ENCODE assay signal across 16 cellular contexts in genomic region chr19:48959341-48960239, GRCh38. TPM values are rescaled to one million over a fixed set of nuclear protein-coding genes. Genes with fewer than 3 reads are reported as not detected.
DNase-seq lines count a peak whose midpoint lies in the region; TF ChIP-seq lines count a peak whose summit lies in the region.
"Had no signal": no experiment of that assay in that cellular context is flagged by ENCODE, and none has a peak within 500 bp of the region (broad histone marks: within the 10 kb centered on the region; RNA-seq: fewer than 3 reads in every experiment).

No MANE protein-coding gene starts in this region.

- H3K36me3 ChIP-seq in transverse colon: no peaks in the 10 kb centered on the region
- H3K36me3 ChIP-seq: adrenal gland, thyroid gland had no signal

- intact Hi-C loops in transverse colon (cut with DNase I; ENCODE audit: low total_unique reads): loop anchor here (10.0 kb wide), 2 partner anchors 55 to 85 kb away; partner anchors contain the start of genes NUCB1 and PPP1R15A

- peaks cover 84% of the 10 kb centered on the region for H3K4me1 Mint-ChIP-seq in activated naive CD4-positive, alpha-beta T cell treated with anti-CD3 and anti-CD28 coated beads, Interleukin-2, amount 10 ng/mL, durations not matched to agents 7 days and 5 days

- H3K9me3 Mint-ChIP-seq in activated naive CD4-positive, alpha-beta T cell treated with anti-CD3 and anti-CD28 coated beads, Interleukin-2, amount 10 ng/mL, durations not matched to agents 7 days and 5 days: no peaks in the 10 kb centered on the region
- H3K9me3 Mint-ChIP-seq: H9 had no signal

- H3K36me3 Mint-ChIP-seq in activated naive CD4-positive, alpha-beta T cell treated with anti-CD3 and anti-CD28 coated beads, Interleukin-2, amount 10 ng/mL, durations not matched to agents 7 days and 5 days: peaks cover 51% of the 10 kb centered on the region

- no peaks in the 10 kb centered on the region for H3K9me3 ChIP-seq in transverse colon
- H3K9me3 ChIP-seq: adrenal gland, heart left ventricle, thyroid gland had no signal

- H3K27ac ChIP-seq in transverse colon: peak overlapping the region; percentile 94 to 97 (median 96)
- H3K27ac ChIP-seq: adrenal gland, VCaP had no signal

- WGBS in transverse colon (ENCODE audit: low coverage in 1 of 2), 2 donors: 66 to 79% methylated on average over 7 to 16 of the region's 16 CpGs

- in situ Hi-C loops in transverse colon (cut with MboI; ENCODE audit: low pct_ligation_motif_present in 1 of 4, low pct_unique_long_range_greater_than_20kb in 1 of 4, low sequenced_read_pairs in 3 of 4): loop anchor here in 2 of 4 donors (10.0 to 25.0 kb wide), 2 partner anchors 85 to 97 kb away; partner anchors contain the start of genes PPP1R15A (in 2 of the 2) and PLEKHA4 (in 1 of the 2)
- in situ Hi-C loops in KBM-7 (cut with MboI; ENCODE audit: low pct_unique_long_range_greater_than_20kb, low sequenced_read_pairs): no loop called here

- TF ChIP-seq EP300 in transverse colon (IDR thresholded peaks at IDR 0.05; ENCODE audit: low read depth): no peak

- TF ChIP-seq POLR2A in transverse colon (IDR thresholded peaks at IDR 0.05): no peak

- no peaks in the 10 kb centered on the region for H3K27me3 Mint-ChIP-seq in activated naive CD4-positive, alpha-beta T cell treated with anti-CD3 and anti-CD28 coated beads, Interleukin-2, amount 10 ng/mL, durations not matched to agents 7 days and 5 days

- H3K4me3 ChIP-seq in transverse colon: no peak overlapping the region
- H3K4me3 ChIP-seq: adrenal gland, heart left ventricle, thyroid gland had no signal

- CTCF ChIA-PET in activated naive CD4-positive, alpha-beta T cell treated with anti-CD3 and anti-CD28 coated beads, Interleukin-2, amount 10 ng/mL, durations not matched to agents 7 days and 5 days (lab: Charles Lee): no interaction called here

- peaks cover 27 to 64% (median 55%) of the 10 kb centered on the region in 4 donors for H3K4me1 ChIP-seq in transverse colon

- no peak for TF ChIP-seq CTCF in transverse colon (IDR thresholded peaks at IDR 0.05)

- peak; percentile 58 for DNase-seq in activated naive CD4-positive, alpha-beta T cell treated with anti-CD3 and anti-CD28 coated beads, Interleukin-2, amount 10 ng/mL, durations not matched to agents 7 days and 5 days
- DNase-seq in activated naive CD4-positive, alpha-beta T cell (lab: John Stamatoyannopoulos, UW): no peak
- DNase-seq in UCSD-AML1 (lab: John Stamatoyannopoulos, UW; ENCODE audit: unreplicated experiment): peak; percentile 15
- DNase-seq in transverse colon: no peak
- DNase-seq in KBM-7: no peak
- no peak for DNase-seq in NCI-H69 (lab: John Stamatoyannopoulos, UW)
- DNase-seq: adrenal gland, H9, heart left ventricle, NCI-H2081 treated with DMSO at 0.1 percent for 48 hours, NCI-H82, posterior cingulate gyrus, SHP77 treated with DMSO at 0.1 percent for 48 hours, thyroid gland had no signal

- peak overlapping the region; percentile 78 for H3K27ac Mint-ChIP-seq in activated naive CD4-positive, alpha-beta T cell treated with anti-CD3 and anti-CD28 coated beads, Interleukin-2, amount 10 ng/mL, durations not matched to agents 7 days and 5 days

- no peak overlapping the region for H3K4me3 Mint-ChIP-seq in activated naive CD4-positive, alpha-beta T cell treated with anti-CD3 and anti-CD28 coated beads, Interleukin-2, amount 10 ng/mL, durations not matched to agents 7 days and 5 days
- H3K4me3 Mint-ChIP-seq: H9 had no signal

- H3K27me3 ChIP-seq in transverse colon: no peaks in the 10 kb centered on the region
- H3K27me3 ChIP-seq: adrenal gland, heart left ventricle, thyroid gland had no signal

RNA-seq across cellular contexts. Expression of gene BAX, which starts 4.9 kb away (rescaled TPM):
- 100 to 1,000 TPM in 2 of 4 donors, 10 to 100 TPM in 2; 74.5 to 152 (median 112) TPM for total RNA-seq in transverse colon

RNA-seq across cellular contexts. Expression of gene FTL, which starts 5.5 kb away (rescaled TPM):
- 1,000 to 10,000 TPM; 3,057 to 3,935 (median 3,837) TPM for total RNA-seq in transverse colon

RNA-seq across cellular contexts. Expression of gene DHDH, which starts 26.1 kb away (rescaled TPM):
- total RNA-seq in transverse colon: 1 to 10 TPM in 2 of 4 donors, not detected in 2; 3.4 to 4.9 TPM
- total RNA-seq: chondrocyte, thyroid gland had no signal

RNA-seq across cellular contexts. Expression of gene GYS1, which starts 33.5 kb away (rescaled TPM):
- total RNA-seq in transverse colon: 100 to 1,000 TPM in 1 of 4 donors, 10 to 100 TPM in 3; 31.8 to 107 (median 40.9) TPM

RNA-seq across cellular contexts. Expression of gene RUVBL2, which starts 34.1 kb away (rescaled TPM):
- total RNA-seq in transverse colon: 10 to 100 TPM; 48.6 to 66.9 (median 59.4) TPM

Comparison
In these comparisons a context has a peak if more than half of its experiments do, and no peak if none do; other contexts are left out.
1. DNase-seq: peak in activated naive CD4-positive, alpha-beta T cell treated with anti-CD3 and anti-CD28 coated beads, Interleukin-2, amount 10 ng/mL, durations not matched to agents 7 days and 5 days (single experiment) and UCSD-AML1 (single experiment); none in activated naive CD4-positive, alpha-beta T cell (0 of 4), transverse colon (single experiment), KBM-7 (single experiment) and NCI-H69 (single experiment).